ENCODE assay signal across 22 cellular contexts in the genomic region with DNA sequence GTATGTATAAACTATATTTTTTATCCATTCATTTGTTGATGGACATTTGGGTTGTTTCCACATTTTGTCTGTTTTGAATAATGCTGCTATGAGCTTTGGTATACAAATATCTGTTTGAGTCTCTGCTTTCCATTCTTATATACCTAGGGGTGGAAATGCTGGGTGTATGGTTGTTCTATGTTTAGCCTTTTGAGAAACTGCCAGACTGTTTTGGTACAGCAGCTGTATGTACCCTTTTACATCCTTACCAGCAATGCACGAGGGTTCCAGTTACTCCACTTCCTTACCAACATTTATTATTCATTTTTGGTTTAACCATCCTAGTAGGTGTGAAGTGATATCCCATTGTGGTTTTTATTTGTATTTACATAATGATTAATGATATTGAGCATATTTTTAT. TPM values are rescaled to one million over a fixed set of nuclear protein-coding genes. Genes with fewer than 3 reads are reported as not detected.
"Had no signal": no experiment of that assay in that cellular context is flagged by ENCODE, and none has a peak within 500 bp of the region (broad histone marks: within the 10 kb centered on the region; RNA-seq: fewer than 3 reads in every experiment).

No MANE protein-coding gene starts in this region.

- H3K27ac ChIP-seq: esophagus squamous epithelium, neutrophil, pancreas, sigmoid colon, stomach, thyroid gland, vagina had no signal

- FAIRE-seq: endometrium, keratinocyte had no signal

- DNase-seq: cortex of kidney; effector memory CD8-positive, alpha-beta T cell; erythroblast; esophagus squamous epithelium; mesenchymal stem cell; mucosa of descending colon; naive B cell; pancreas; sigmoid colon; stimulated activated CD4-positive, alpha-beta T cell treated with anti-CD3 and anti-CD28 coated beads, Interleukin-2, amount 100 ng/mL, for 24 hours; stimulated activated CD4-positive, alpha-beta T cell treated with anti-CD3 and anti-CD28 coated beads, Interleukin-4, amount 100 ng/mL, for 24 hours; stimulated activated naive CD4-positive, alpha-beta T cell treated with Interleukin-2 at 50 U/mL for 16 hours; stomach; thyroid gland; trophoblast cell had no signal

- H3K4me1 ChIP-seq: pancreas, sigmoid colon, thyroid gland, vagina had no signal

- H3K27me3 ChIP-seq: esophagus squamous epithelium, pancreas, sigmoid colon, stomach, thyroid gland, vagina had no signal

- H3K9me3 ChIP-seq: esophagus squamous epithelium, mucosa of descending colon, neutrophil, pancreas, sigmoid colon, stomach, thyroid gland, vagina had no signal

- H3K4me3 ChIP-seq: esophagus squamous epithelium, lung, mucosa of descending colon, pancreas, sigmoid colon, stomach, thyroid gland, vagina had no signal

- ATAC-seq: effector memory CD8-positive, alpha-beta T cell; mucosa of descending colon; natural killer cell treated with Interleukin-12 subunit alpha and Interleukin-12 subunit beta and Interleukin-15 and Interleukin-18, amount 100 ng/mL, for 72 hours; pancreas; stimulated activated effector memory CD8-positive, alpha-beta T cell treated with anti-CD3 and anti-CD28 coated beads, Interleukin-12 subunit alpha, Interleukin-12 subunit beta, amount 100 ng/mL, for 72 hours had no signal

- H3K36me3 ChIP-seq: esophagus squamous epithelium, neutrophil, pancreas, sigmoid colon, stomach, thyroid gland, vagina had no signal

RNA-seq across cellular contexts. Expression of gene RASAL2, which starts 13.9 kb away (rescaled TPM):
- total RNA-seq: natural killer cell treated with Interleukin-12 subunit alpha and Interleukin-12 subunit beta and Interleukin-15 and Interleukin-18, amount 100 ng/mL, for 72 hours had no signal
